1 cellular context compared by ENCODE assay signal in the genomic region with DNA sequence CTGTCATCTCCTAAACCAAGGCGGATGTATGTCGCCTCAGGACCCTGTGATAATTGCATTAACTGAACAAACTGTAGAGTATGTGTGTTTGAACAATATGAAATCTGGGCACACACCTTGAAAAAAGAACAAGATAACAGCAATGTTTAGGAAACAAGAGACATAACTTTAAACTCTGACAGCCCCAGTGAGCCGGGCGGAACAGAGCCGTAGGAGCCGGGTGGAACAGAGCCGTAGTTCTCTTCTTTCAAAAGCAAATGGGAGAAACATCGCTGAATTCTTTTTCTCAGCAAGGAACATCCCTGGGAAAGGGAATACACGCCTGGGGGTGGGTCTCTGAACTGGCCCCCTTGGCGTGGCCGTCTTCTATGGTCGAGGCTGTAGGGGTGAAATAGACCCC.
TF ChIP-seq lines count a peak whose summit lies in the region.

No MANE protein-coding gene starts in this region.

TF ChIP-seq in H1, 55 proteins besides CTCF, POLR2A, EP300 and RAD21:
- no peak for TF ChIP-seq SIN3A (conservative IDR thresholded peaks at IDR 0.05 in 1 of 2, IDR thresholded peaks at IDR 0.05 in 1 of 2; ENCODE audit: low read depth in 1 of 2, low read length in 2 of 2)
- no peak for TF ChIP-seq RNF2 (IDR thresholded peaks at IDR 0.05; ENCODE audit: borderline replicate concordance, low read depth, low read length, missing control alignments, poor library complexity, severe bottlenecking)
- TF ChIP-seq TCF12 (IDR thresholded peaks at IDR 0.05; ENCODE audit: low read depth, low read length), result no peak
- TF ChIP-seq JUN (IDR thresholded peaks at IDR 0.05; ENCODE audit: low read depth, low read length), result no peak
- TF ChIP-seq HDAC6 (IDR thresholded peaks at IDR 0.05; ENCODE audit: low read depth, low read length), result no peak
- no peak for TF ChIP-seq CEBPB (IDR thresholded peaks at IDR 0.05; ENCODE audit: low read depth, low read length)
- no peak for TF ChIP-seq GABPA (IDR thresholded peaks at IDR 0.05; ENCODE audit: borderline replicate concordance, insufficient read depth, low read length)
- no peak for TF ChIP-seq KDM1A (IDR thresholded peaks at IDR 0.05; ENCODE audit: borderline replicate concordance, low read length)
- TF ChIP-seq SIRT6 (IDR thresholded peaks at IDR 0.05; ENCODE audit: low read length), result no peak
- no peak for TF ChIP-seq RFX5 (IDR thresholded peaks at IDR 0.05; ENCODE audit: borderline replicate concordance, low read depth, low read length)
- no peak for TF ChIP-seq CTBP2 (IDR thresholded peaks at IDR 0.05; ENCODE audit: borderline replicate concordance, insufficient read depth, insufficient read length, low read length)
- TF ChIP-seq HDAC2 (IDR thresholded peaks at IDR 0.05; ENCODE audit: borderline replicate concordance in 1 of 2, low read depth in 2 of 2, low read length in 2 of 2), result no peak
- TF ChIP-seq TBP (IDR thresholded peaks at IDR 0.05; ENCODE audit: low read depth, low read length), result no peak
- TF ChIP-seq TEAD4 (IDR thresholded peaks at IDR 0.05; ENCODE audit: low read depth, low read length), result no peak
- TF ChIP-seq SP4 (IDR thresholded peaks at IDR 0.05; ENCODE audit: low read length), result no peak
- TF ChIP-seq BACH1 (IDR thresholded peaks at IDR 0.05; ENCODE audit: low read length), result no peak
- TF ChIP-seq CHD2 (IDR thresholded peaks at IDR 0.05; ENCODE audit: low read length), result no peak
- TF ChIP-seq CBX5 (IDR thresholded peaks at IDR 0.05; ENCODE audit: low read depth, low read length), result no peak
- TF ChIP-seq KDM5A (IDR thresholded peaks at IDR 0.05; ENCODE audit: low read length), result no peak
- no peak for TF ChIP-seq GTF2F1 (IDR thresholded peaks at IDR 0.05; ENCODE audit: borderline replicate concordance, low read depth, low read length)
TF ChIP-seq in H1: peak in this region for 0.
